Comparison of ENCODE assay signal across 16 cellular contexts in genomic region chr11:64296830-64297721, GRCh38. TPM values are rescaled to one million over a fixed set of nuclear protein-coding genes. Genes with fewer than 3 reads are reported as not detected.
DNase-seq lines count a peak whose midpoint lies in the region; FAIRE-seq and TF ChIP-seq lines count a peak whose summit lies in the region.
"Had no signal": no experiment of that assay in that cellular context is flagged by ENCODE, and none has a peak within 500 bp of the region (broad histone marks: within the 10 kb centered on the region; RNA-seq: fewer than 3 reads in every experiment).

No MANE protein-coding gene starts in this region.

- H3K4me2 ChIP-seq in H9 (ENCODE audit: insufficient read depth, insufficient read length, low read length) (peak overlapping the region; percentile 2), H1 (ENCODE audit: insufficient read depth in 1 of 2, low read depth in 2 of 2, low read length in 2 of 2) (peak overlapping the region; percentile 57 to 63)

- H3K14ac ChIP-seq in H9 (ENCODE audit: insufficient read depth, low read length) (no peak overlapping the region), H1 (ENCODE audit: insufficient read length) (no peak overlapping the region)

- no peaks in the 10 kb centered on the region for H3K4me1 ChIP-seq in H9 (ENCODE audit: insufficient read depth, low read length)
- H3K4me1 ChIP-seq in H1 (replicated peaks in 1 of 4; ENCODE audit: control insufficient read depth in 3 of 4, insufficient read depth in 4 of 4, low read length in 3 of 4), result peaks cover 0 to 27% (median 14%) of the 10 kb centered on the region in 4 experiments; a peak in 5 of 7 replicates

- peaks cover 0 to 4% (median 0%) of the 10 kb centered on the region in 4 experiments; a peak in 1 of 8 replicates for H3K36me3 ChIP-seq in H1 (ENCODE audit: control insufficient read depth in 2 of 4, insufficient read depth in 4 of 4, low read length in 3 of 4)

- WGBS in H9 (ENCODE audit: extremely low coverage, insufficient read length, low lambda C conversion rate), result no CpG with 5 or more reads among the region's 34 CpGs
- 26% methylated on average over 31 of the region's 34 CpGs; no CpG with 5 or more reads in 1 of the 2 experiments for WGBS in H1 (ENCODE audit: extremely low coverage in 1 of 2, insufficient coverage in 1 of 2, insufficient read length in 1 of 2, insufficient replicate concordance in 2 of 2, low coverage in 1 of 2, low lambda C conversion rate in 2 of 2, missing lambda C conversion rate in 1 of 2), 2 experiments

- no peak overlapping the region for H2BK20ac ChIP-seq in H9 (ENCODE audit: low read depth, low read length, poor library complexity, severe bottlenecking)
- H2BK20ac ChIP-seq in H1 (ENCODE audit: low read length), result peak overlapping the region; percentile 61; the same call in 1 of the 2 replicates

- no peaks in the 10 kb centered on the region for H4K20me1 ChIP-seq in H9 (ENCODE audit: control insufficient read depth, insufficient read depth, insufficient read length)
- H4K20me1 ChIP-seq in H1 (replicated peaks in 1 of 2; ENCODE audit: control insufficient read depth in 1 of 2, insufficient read depth in 2 of 2, low read length in 2 of 2), result peaks cover 0 to 17% of the 10 kb centered on the region in 2 experiments

- H3K79me1 ChIP-seq in H9 (ENCODE audit: insufficient read depth, low read depth, low read length, poor library complexity, severe bottlenecking) (no peaks in the 10 kb centered on the region), H1 (ENCODE audit: low read depth, low read length) (no peaks in the 10 kb centered on the region)

- peaks cover 15% of the 10 kb centered on the region for H3K23me2 ChIP-seq in H9 (ENCODE audit: insufficient read length, low read depth, low read length, poor library complexity, severe bottlenecking)
- H3K23me2 ChIP-seq in H1 (ENCODE audit: low read depth, low read length), result peaks cover 7% of the 10 kb centered on the region; the same call in 1 of the 2 replicates

- H2BK5ac ChIP-seq in H9 (ENCODE audit: insufficient read length, low read length) (no peak overlapping the region), H1 (ENCODE audit: low read depth, low read length) (no peak overlapping the region)

- H3K79me2 ChIP-seq in H9 (ENCODE audit: insufficient read depth, low read length), result no peaks in the 10 kb centered on the region
- no peaks in the 10 kb centered on the region for H3K79me2 ChIP-seq in H1 (ENCODE audit: control insufficient read depth in 1 of 2, insufficient read depth in 2 of 2, low read length in 2 of 2)

- FAIRE-seq in H1 (lab: Jason Lieb, UNC), result no peak
- FAIRE-seq: D721Med, GM12892, RCC 7860 had no signal

- TF ChIP-seq EP300 in H1 (IDR thresholded peaks at IDR 0.05; ENCODE audit: borderline replicate concordance in 1 of 2, low read depth in 2 of 2, low read length in 2 of 2), result no peak

- H3K9me3 ChIP-seq in H9 (ENCODE audit: control insufficient read depth, low read depth, low read length), result no peaks in the 10 kb centered on the region
- H3K9me3 ChIP-seq in H1 (ENCODE audit: insufficient read depth in 2 of 2, low read depth in 1 of 2, low read length in 1 of 2), result no peaks in the 10 kb centered on the region; a peak in 1 of 4 replicates

- peaks cover 82% of the 10 kb centered on the region for H3K27me3 ChIP-seq in H9 (ENCODE audit: insufficient read depth, low read length)
- peaks cover 78 to 99% (median 90%) of the 10 kb centered on the region in 4 experiments for H3K27me3 ChIP-seq in H1 (replicated peaks in 1 of 4; ENCODE audit: control insufficient read depth in 3 of 4, extremely low read depth in 1 of 4, insufficient read depth in 3 of 4, low read length in 3 of 4)

- no peak overlapping the region for H2BK120ac ChIP-seq in H9 (ENCODE audit: low read depth, low read length, poor library complexity, severe bottlenecking)
- H2BK120ac ChIP-seq in H1 (replicated peaks; ENCODE audit: low read depth, low read length), result no peak overlapping the region

- H4K5ac ChIP-seq in H9 (ENCODE audit: insufficient read length, low read depth, low read length) (no peak overlapping the region), H1 (ENCODE audit: insufficient read length, low read depth, low read length) (no peak overlapping the region)

- H3K9ac ChIP-seq in H9 (ENCODE audit: extremely low read depth, insufficient read length, low read length), result no peak overlapping the region
- H3K9ac ChIP-seq in H1 (replicated peaks in 1 of 4; ENCODE audit: extremely low read depth in 1 of 4, low read depth in 3 of 4, low read length in 3 of 4), result no peak overlapping the region

- H3K27ac ChIP-seq in H9 (ENCODE audit: insufficient read length, low read depth, low read length) (no peak overlapping the region), H1 (ENCODE audit: low read depth, low read length) (no peak overlapping the region)

- no peak overlapping the region for H3K56ac ChIP-seq in H9 (ENCODE audit: insufficient read length, low read depth, low read length)
- H3K56ac ChIP-seq in H1 (replicated peaks; ENCODE audit: insufficient read length, low read depth, low read length), result no peak overlapping the region

- peaks cover 8 to 25% of the 10 kb centered on the region in 2 experiments; a peak in 3 of 4 replicates for H3K4me1 Mint-ChIP-seq in H9
- H3K4me1 Mint-ChIP-seq in neural crest cell, result peaks cover 21% of the 10 kb centered on the region
- H3K4me1 Mint-ChIP-seq in chondrocyte (ENCODE audit: low read depth), result peaks cover 25% of the 10 kb centered on the region

- DNase-seq in 8988T (peak; percentile 17), H9 (no peak), H1 (ENCODE audit: low read depth in 1 of 2, low spot score in 2 of 2) (peak in 1 of 2 experiments; percentile 67), neural crest cell (ENCODE audit: low read depth, low spot score) (no peak), HPDE6-E6E7 (ENCODE audit: extremely low spot score) (no peak), A172 (ENCODE audit: low spot score) (no peak), chondrocyte (ENCODE audit: low spot score) (no peak)
- DNase-seq: GDM1, Kasumi-1, NCI-H2029, NCI-H510A, SIG-M5 had no signal

- TF ChIP-seq RAD21 in H1 (IDR thresholded peaks at IDR 0.05 in 1 of 2, conservative IDR thresholded peaks at IDR 0.05 in 1 of 2; ENCODE audit: low read depth in 2 of 2, low read length in 2 of 2), result no peak

- H3K4ac ChIP-seq in H9 (ENCODE audit: low read depth, low read length), result no peak overlapping the region
- H3K4ac ChIP-seq in H1 (replicated peaks; ENCODE audit: insufficient read length, low read depth, low read length), result no peak overlapping the region

- CTCF ChIA-PET in H1 (lab: Charles Lee; ENCODE audit: partially characterized antibody), result interaction anchor here (0.8 to 2.6 kb wide), 7 partner anchors 12 to 279 kb away, joined by 3 to 10 read pairs (median 3); partner anchors contain the start of genes BAD, GPR137 and TRMT112

- no peak overlapping the region for H2AK5ac ChIP-seq in H9 (ENCODE audit: insufficient read length, low read length)
- H2AK5ac ChIP-seq in H1 (ENCODE audit: low read depth, low read length), result no peak overlapping the region; the same call in 1 of the 2 replicates

- H3K23ac ChIP-seq in H9 (ENCODE audit: insufficient read length, low read depth, low read length) (no peak overlapping the region), H1 (ENCODE audit: insufficient read length) (no peak overlapping the region)

- H4K8ac ChIP-seq in H9 (replicated peaks; ENCODE audit: insufficient read length, low read depth, low read length), result no peak overlapping the region
- H4K8ac ChIP-seq in H1 (ENCODE audit: extremely low read depth, insufficient read depth, low read length), result no peak overlapping the region

- H2AFZ ChIP-seq in H9 (ENCODE audit: low read length) (no peak overlapping the region), H1 (ENCODE audit: low read length) (no peak overlapping the region; the same call in 1 of the 2 replicates)

- H3K4me3 ChIP-seq in H1 (ENCODE audit: extremely low read depth in 1 of 4, insufficient read depth in 2 of 4, low read depth in 3 of 4, low read length in 4 of 4), result peak overlapping the region in 2 of 4 experiments; percentile 6 to 47; a peak in 3 of 8 replicates

- H2BK15ac ChIP-seq in H9 (ENCODE audit: low read depth, low read length) (no peak overlapping the region), H1 (ENCODE audit: low read length) (no peak overlapping the region)

- POLR2A ChIA-PET in H1 (lab: Charles Lee; ENCODE audit: partially characterized antibody), result interaction anchor here (0.5 to 1.9 kb wide), 10 partner anchors 12 to 65 kb away, joined by 3 to 14 read pairs (median 4); partner anchors contain the start of genes BAD, GPR137, PRDX5 and TRMT112

- no peak overlapping the region; a peak in 1 of 7 replicates for H3K27ac Mint-ChIP-seq in H9
- no peak overlapping the region for H3K27ac Mint-ChIP-seq in neural crest cell (ENCODE audit: unreplicated experiment)
- H3K27ac Mint-ChIP-seq in chondrocyte (ENCODE audit: unreplicated experiment), result no peak overlapping the region
- H3K27ac Mint-ChIP-seq: CD8-positive, alpha-beta T cell had no signal

- TF ChIP-seq CTCF in H9 (conservative IDR thresholded peaks at IDR 0.05) (no peak), H1 (IDR thresholded peaks at IDR 0.05; ENCODE audit: control extremely low read depth in 1 of 3, insufficient read depth in 1 of 3, low read depth in 1 of 3, low read length in 3 of 3) (no peak), neural crest cell (conservative IDR thresholded peaks at IDR 0.05) (no peak), chondrocyte (IDR thresholded peaks at IDR 0.05) (no peak)

- TF ChIP-seq POLR2A in H1 (IDR thresholded peaks at IDR 0.05; ENCODE audit: control extremely low read depth in 1 of 2, low read depth in 2 of 2, low read length in 2 of 2), result no peak

- H3K36me3 Mint-ChIP-seq in H9 (ENCODE audit: insufficient read depth in 1 of 3, low read depth in 3 of 3) (peaks cover 0 to 2% (median 0%) of the 10 kb centered on the region in 3 experiments; a peak in 2 of 7 replicates), neural crest cell (ENCODE audit: low read depth) (no peaks in the 10 kb centered on the region), chondrocyte (ENCODE audit: low read depth) (no peaks in the 10 kb centered on the region)
- H3K36me3 Mint-ChIP-seq: CD8-positive, alpha-beta T cell had no signal

- no peak overlapping the region for H2BK12ac ChIP-seq in H9 (ENCODE audit: insufficient read length, low read depth, low read length)
- H2BK12ac ChIP-seq in H1 (ENCODE audit: low read depth, low read length), result peak overlapping the region; percentile 60; the same call in 1 of the 2 replicates

- H3K9me3 Mint-ChIP-seq in H9, result peaks cover 0 to 3% of the 10 kb centered on the region in 2 experiments; a peak in 2 of 5 replicates
- no peaks in the 10 kb centered on the region for H3K9me3 Mint-ChIP-seq in neural crest cell
- H3K9me3 Mint-ChIP-seq in chondrocyte (ENCODE audit: low read depth), result no peaks in the 10 kb centered on the region
- H3K9me3 Mint-ChIP-seq: CD8-positive, alpha-beta T cell had no signal

- no peak overlapping the region for H4K91ac ChIP-seq in H9 (ENCODE audit: insufficient read length, low read depth, low read length)
- peak overlapping the region; percentile 65 for H4K91ac ChIP-seq in H1 (replicated peaks; ENCODE audit: insufficient read length, low read length)

- H3K4me3 Mint-ChIP-seq in H9, result peak overlapping the region in 1 of 2 experiments; percentile 50; a peak in 1 of 5 replicates
- H3K4me3 Mint-ChIP-seq in neural crest cell, result peak overlapping the region; percentile 56
- no peak overlapping the region for H3K4me3 Mint-ChIP-seq in chondrocyte (ENCODE audit: unreplicated experiment)
- H3K4me3 Mint-ChIP-seq: CD8-positive, alpha-beta T cell had no signal

- H3K18ac ChIP-seq in H9 (ENCODE audit: insufficient read length, low read depth, low read length) (no peak overlapping the region), H1 (ENCODE audit: extremely low read depth, low read length) (no peak overlapping the region)

- peaks cover 99% of the 10 kb centered on the region for H3K27me3 Mint-ChIP-seq in H9 (ENCODE audit: low read depth)
- peaks cover 99% of the 10 kb centered on the region for H3K27me3 Mint-ChIP-seq in neural crest cell (ENCODE audit: low read depth)
- H3K27me3 Mint-ChIP-seq in chondrocyte (ENCODE audit: low read depth), result peaks cover 27% of the 10 kb centered on the region

- no peak overlapping the region for H3T11ph ChIP-seq in H9 (ENCODE audit: low read length)

RNA-seq across cellular contexts. Expression of gene CATSPERZ, which starts 3.1 kb away (rescaled TPM):
- total RNA-seq in H9 (2021) (0.92 and 1.3 TPM in 2 replicates), neural crest cell (not detected in 2 replicates), chondrocyte (0.92 to 1.0 TPM in 2 of 3 replicates, not detected in the other)
- not detected in 2 replicates for total RNA-seq in H1 (2021; fragmentation: NEBNext Ultra II Directional; extraction: Animal tissue kit (Norgen Biotek cat#: 25700))
- 0.77 and 1.1 TPM in 2 replicates for polyA plus RNA-seq in H1 (2011; rRNA removed)
- 0.85 TPM for polyA plus RNA-seq in H1 (2011; cell fraction: cytosol; rRNA removed)
- polyA plus RNA-seq in H1 (2011; cell fraction: nucleus; rRNA removed), result 1.6 TPM
- polyA plus RNA-seq in H1 (2012, experiment 1 of 2), result 0.46 to 0.96 TPM (median 0.73 TPM) in 3 of 4 replicates, not detected in the other
- polyA plus RNA-seq in H1 (2012, experiment 2 of 2), result 0.71 TPM
- polyA plus RNA-seq in H1 (2013, experiment 1 of 2), result 0.49 TPM
- 0.66 TPM for polyA plus RNA-seq in H1 (2013, experiment 2 of 2)
- polyA minus RNA-seq in H1 (2011; rRNA and poly(A)+ RNA removed), result not detected in 2 replicates
- polyA minus RNA-seq in H1 (2011; cell fraction: cytosol; rRNA and poly(A)+ RNA removed), result not detected
- polyA minus RNA-seq in H1 (2011; cell fraction: nucleus; rRNA and poly(A)+ RNA removed), result not detected
- not detected in 2 replicates for total RNA-seq in A172 (2014; rRNA removed; shearing (Covaris generic))
- total RNA-seq: CD8-positive, alpha-beta T cell had no signal

RNA-seq across cellular contexts. Expression of gene KCNK4, which starts 6.0 kb away (rescaled TPM):
- total RNA-seq in H9 (2021) (0.28 and 0.31 TPM in 2 replicates), neural crest cell (not detected in 2 replicates), chondrocyte (0.22 to 0.39 TPM in 2 of 3 replicates, not detected in the other)
- 0.19 TPM in 1 of 2 replicates, not detected in the other for total RNA-seq in H1 (2021; fragmentation: NEBNext Ultra II Directional; extraction: Animal tissue kit (Norgen Biotek cat#: 25700))
- polyA plus RNA-seq in H1 (2011; rRNA removed), result not detected in 2 replicates
- not detected for polyA plus RNA-seq in H1 (2011; cell fraction: cytosol; rRNA removed)
- polyA plus RNA-seq in H1 (2011; cell fraction: nucleus; rRNA removed), result 0.33 TPM
- polyA plus RNA-seq in H1 (2012, experiment 1 of 2), result 0.12 to 0.18 TPM in 2 of 4 replicates, not detected in the others
- polyA plus RNA-seq in H1 (2012, experiment 2 of 2), result 0.12 TPM
- polyA plus RNA-seq in H1 (2013, experiment 1 of 2), result 0.16 TPM
- 0.11 TPM for polyA plus RNA-seq in H1 (2013, experiment 2 of 2)
- not detected in 2 replicates for polyA minus RNA-seq in H1 (2011; rRNA and poly(A)+ RNA removed)
- not detected for polyA minus RNA-seq in H1 (2011; cell fraction: cytosol; rRNA and poly(A)+ RNA removed)
- polyA minus RNA-seq in H1 (2011; cell fraction: nucleus; rRNA and poly(A)+ RNA removed), result not detected
- 0.07 TPM in 1 of 2 replicates, not detected in the other for total RNA-seq in A172 (2014; rRNA removed; shearing (Covaris generic))
- total RNA-seq: CD8-positive, alpha-beta T cell had no signal

RNA-seq across cellular contexts. Expression of gene ESRRA, which starts 8.2 kb away (rescaled TPM):
- total RNA-seq in H9 (2021) (42.3 and 44.0 TPM in 2 replicates), neural crest cell (33.8 and 34.7 TPM in 2 replicates), chondrocyte (25.6 to 30.7 TPM (median 29.6 TPM) in 3 replicates)
- total RNA-seq in H1 (2021; fragmentation: NEBNext Ultra II Directional; extraction: Animal tissue kit (Norgen Biotek cat#: 25700)), result 36.1 and 37.0 TPM in 2 replicates
- polyA plus RNA-seq in H1 (2011; rRNA removed), result 18.2 and 20.9 TPM in 2 replicates
- 24.8 TPM for polyA plus RNA-seq in H1 (2011; cell fraction: cytosol; rRNA removed)
- 29.9 TPM for polyA plus RNA-seq in H1 (2011; cell fraction: nucleus; rRNA removed)
- polyA plus RNA-seq in H1 (2012, experiment 1 of 2), result 24.8 to 32.6 TPM (median 31.0 TPM) in 4 replicates
- 28.6 TPM for polyA plus RNA-seq in H1 (2012, experiment 2 of 2)
- polyA plus RNA-seq in H1 (2013, experiment 1 of 2), result 13.1 TPM
- polyA plus RNA-seq in H1 (2013, experiment 2 of 2), result 13.3 TPM
- polyA minus RNA-seq in H1 (2011; rRNA and poly(A)+ RNA removed), result 9.2 and 9.3 TPM in 2 replicates
- polyA minus RNA-seq in H1 (2011; cell fraction: cytosol; rRNA and poly(A)+ RNA removed), result 19.5 TPM
- polyA minus RNA-seq in H1 (2011; cell fraction: nucleus; rRNA and poly(A)+ RNA removed), result 13.9 TPM
- 30.4 and 46.6 TPM in 2 replicates for total RNA-seq in A172 (2014; rRNA removed; shearing (Covaris generic))

RNA-seq across cellular contexts. Expression of gene GPR137, which starts 11.4 kb away (rescaled TPM):
- 39.6 and 49.7 TPM in 2 replicates for total RNA-seq in H9 (2021)
- 36.8 and 37.8 TPM in 2 replicates for total RNA-seq in H1 (2021; fragmentation: NEBNext Ultra II Directional; extraction: Animal tissue kit (Norgen Biotek cat#: 25700))
- 36.2 and 55.5 TPM in 2 replicates for polyA plus RNA-seq in H1 (2011; rRNA removed)
- polyA plus RNA-seq in H1 (2011; cell fraction: cytosol; rRNA removed), result 22.1 TPM
- polyA plus RNA-seq in H1 (2011; cell fraction: nucleus; rRNA removed), result 90.5 TPM
- 27.0 to 46.7 TPM (median 43.8 TPM) in 4 replicates for polyA plus RNA-seq in H1 (2012, experiment 1 of 2)
- 71.1 TPM for polyA plus RNA-seq in H1 (2012, experiment 2 of 2)
- polyA plus RNA-seq in H1 (2013, experiment 1 of 2), result 27.4 TPM
- 25.2 TPM for polyA plus RNA-seq in H1 (2013, experiment 2 of 2)
- 10.1 and 18.5 TPM in 2 replicates for polyA minus RNA-seq in H1 (2011; rRNA and poly(A)+ RNA removed)
- 15.6 TPM for polyA minus RNA-seq in H1 (2011; cell fraction: cytosol; rRNA and poly(A)+ RNA removed)
- 10.0 TPM for polyA minus RNA-seq in H1 (2011; cell fraction: nucleus; rRNA and poly(A)+ RNA removed)
- 55.9 and 61.4 TPM in 2 replicates for total RNA-seq in neural crest cell
- total RNA-seq in A172 (2014; rRNA removed; shearing (Covaris generic)), result 52.1 and 60.8 TPM in 2 replicates
- total RNA-seq in chondrocyte, result 57.8 to 64.8 TPM (median 59.2 TPM) in 3 replicates

RNA-seq across cellular contexts. Expression of gene BAD, which starts 12.6 kb away (rescaled TPM):
- 23.3 and 25.0 TPM in 2 replicates for total RNA-seq in H9 (2021)
- 23.1 and 25.3 TPM in 2 replicates for total RNA-seq in H1 (2021; fragmentation: NEBNext Ultra II Directional; extraction: Animal tissue kit (Norgen Biotek cat#: 25700))
- polyA plus RNA-seq in H1 (2011; rRNA removed), result 33.7 and 38.4 TPM in 2 replicates
- 33.2 TPM for polyA plus RNA-seq in H1 (2011; cell fraction: cytosol; rRNA removed)
- 23.2 TPM for polyA plus RNA-seq in H1 (2011; cell fraction: nucleus; rRNA removed)
- polyA plus RNA-seq in H1 (2012, experiment 1 of 2), result 16.5 to 26.6 TPM (median 24.0 TPM) in 4 replicates
- 37.8 TPM for polyA plus RNA-seq in H1 (2012, experiment 2 of 2)
- 17.6 TPM for polyA plus RNA-seq in H1 (2013, experiment 1 of 2)
- 18.1 TPM for polyA plus RNA-seq in H1 (2013, experiment 2 of 2)
- 3.2 and 4.2 TPM in 2 replicates for polyA minus RNA-seq in H1 (2011; rRNA and poly(A)+ RNA removed)
- polyA minus RNA-seq in H1 (2011; cell fraction: cytosol; rRNA and poly(A)+ RNA removed), result 7.0 TPM
- 14.7 TPM for polyA minus RNA-seq in H1 (2011; cell fraction: nucleus; rRNA and poly(A)+ RNA removed)
- 45.3 and 47.1 TPM in 2 replicates for total RNA-seq in neural crest cell
- 219 TPM in 2 replicates for total RNA-seq in A172 (2014; rRNA removed; shearing (Covaris generic))
- 55.5 to 58.8 TPM (median 56.8 TPM) in 3 replicates for total RNA-seq in chondrocyte
